In the genomic region with DNA sequence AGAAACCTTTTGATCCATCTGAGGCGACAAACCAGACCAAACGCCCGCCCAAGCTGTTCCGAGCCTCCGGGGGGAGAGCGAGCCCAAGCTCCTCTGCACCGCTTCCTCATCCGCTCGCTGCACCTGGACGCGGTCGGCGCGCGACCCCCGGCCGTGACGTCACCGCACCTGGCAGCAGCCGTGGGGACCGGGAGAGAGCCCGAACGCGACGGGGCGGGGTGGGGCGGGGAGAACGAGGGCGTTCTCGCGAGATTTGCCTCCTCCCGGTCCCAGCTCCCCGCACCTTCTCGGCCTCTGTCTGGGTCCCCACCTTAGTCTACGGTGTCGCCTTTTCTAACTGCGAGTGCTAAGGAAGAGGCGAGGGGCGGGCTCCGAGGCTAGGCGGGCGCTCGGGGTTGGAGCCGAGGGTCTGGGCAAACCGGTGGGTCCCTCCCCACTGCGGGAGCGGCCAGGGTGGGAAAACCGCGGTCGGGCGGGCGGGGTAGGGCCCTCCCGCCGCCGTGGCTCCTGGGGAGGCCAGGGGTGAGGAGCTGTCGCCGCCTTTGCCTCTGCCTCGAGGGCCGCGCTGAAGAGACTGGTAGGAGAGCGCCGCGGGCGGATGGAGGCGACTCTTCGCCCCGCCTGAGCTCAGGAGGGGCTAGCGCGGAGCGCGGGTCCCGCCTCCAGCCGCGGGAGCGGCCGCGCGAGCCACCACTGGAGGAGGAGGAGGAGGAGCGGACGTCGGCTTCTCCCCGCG, we compare ENCODE assay signal across 8 cellular contexts. TPM values are rescaled to one million over a fixed set of nuclear protein-coding genes. Genes with fewer than 3 reads are reported as not detected.
DNase-seq lines count a peak whose midpoint lies in the region; ATAC-seq and TF ChIP-seq lines count a peak whose summit lies in the region.

A gene with protein sequence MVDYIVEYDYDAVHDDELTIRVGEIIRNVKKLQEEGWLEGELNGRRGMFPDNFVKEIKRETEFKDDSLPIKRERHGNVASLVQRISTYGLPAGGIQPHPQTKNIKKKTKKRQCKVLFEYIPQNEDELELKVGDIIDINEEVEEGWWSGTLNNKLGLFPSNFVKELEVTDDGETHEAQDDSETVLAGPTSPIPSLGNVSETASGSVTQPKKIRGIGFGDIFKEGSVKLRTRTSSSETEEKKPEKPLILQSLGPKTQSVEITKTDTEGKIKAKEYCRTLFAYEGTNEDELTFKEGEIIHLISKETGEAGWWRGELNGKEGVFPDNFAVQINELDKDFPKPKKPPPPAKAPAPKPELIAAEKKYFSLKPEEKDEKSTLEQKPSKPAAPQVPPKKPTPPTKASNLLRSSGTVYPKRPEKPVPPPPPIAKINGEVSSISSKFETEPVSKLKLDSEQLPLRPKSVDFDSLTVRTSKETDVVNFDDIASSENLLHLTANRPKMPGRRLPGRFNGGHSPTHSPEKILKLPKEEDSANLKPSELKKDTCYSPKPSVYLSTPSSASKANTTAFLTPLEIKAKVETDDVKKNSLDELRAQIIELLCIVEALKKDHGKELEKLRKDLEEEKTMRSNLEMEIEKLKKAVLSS (plus strand): TSS at position 293 of the 736 bp plus-strand sequence. CDS start 456 bp downstream, outside the sequence.

- peak; percentile 17 for TF ChIP-seq CTCF in C4-2B (conservative IDR thresholded peaks at IDR 0.05)
- TF ChIP-seq CTCF in coronary artery (IDR thresholded peaks at IDR 0.05): no peak

- peak within 1 kb of the TSS; percentile 76 for H3K4me3 ChIP-seq in coronary artery

- CTCF ChIA-PET in activated CD4-positive, alpha-beta T cell treated with anti-CD3 and anti-CD28 coated beads, Interleukin-2, amount 10 ng/mL, durations not matched to agents 7 days and 5 days (lab: Charles Lee): interaction anchor here (0.7 to 2.2 kb wide), 5 partner anchors 10 to 77 kb away, joined by 3 to 9 read pairs (median 4); no protein-coding TSS in a partner anchor

- H3K27ac ChIP-seq in C4-2B (peak within 1 kb of the TSS; percentile 84), coronary artery (peak within 1 kb of the TSS; percentile 89 to 96)

- peak within 1 kb of the TSS; percentile 97 for H3K4me3 Mint-ChIP-seq in activated CD4-positive, alpha-beta T cell treated with anti-CD3 and anti-CD28 coated beads, Interleukin-2, amount 10 ng/mL, durations not matched to agents 7 days and 5 days

- H3K9me3 Mint-ChIP-seq in activated CD4-positive, alpha-beta T cell treated with anti-CD3 and anti-CD28 coated beads, Interleukin-2, amount 10 ng/mL, durations not matched to agents 7 days and 5 days: no peaks in the 10 kb centered on the region

- peak within 1 kb of the TSS; percentile 97 for H3K27ac Mint-ChIP-seq in activated CD4-positive, alpha-beta T cell treated with anti-CD3 and anti-CD28 coated beads, Interleukin-2, amount 10 ng/mL, durations not matched to agents 7 days and 5 days

- DNase-seq in NCI-H526 (lab: John Stamatoyannopoulos, UW) (peak; percentile 92 to 97), coronary artery (ENCODE audit: low spot score) (peak; percentile 91), left colon (peak; percentile 89 to 92)
- peak; percentile 89 for DNase-seq in activated CD4-positive, alpha-beta T cell treated with anti-CD3 and anti-CD28 coated beads, Interleukin-2, amount 10 ng/mL, durations not matched to agents 7 days and 5 days
- DNase-seq in stimulated activated CD4-positive, alpha-beta T cell treated with anti-CD3 and anti-CD28 coated beads, Interleukin-2, amount 100 ng/mL, for 24 hours: peak; percentile 83 to 85

- peaks cover 36% of the 10 kb centered on the region for H3K4me1 Mint-ChIP-seq in activated CD4-positive, alpha-beta T cell treated with anti-CD3 and anti-CD28 coated beads, Interleukin-2, amount 10 ng/mL, durations not matched to agents 7 days and 5 days

- peaks cover 2% of the 10 kb centered on the region for H3K36me3 Mint-ChIP-seq in activated CD4-positive, alpha-beta T cell treated with anti-CD3 and anti-CD28 coated beads, Interleukin-2, amount 10 ng/mL, durations not matched to agents 7 days and 5 days (ENCODE audit: low read depth)

- POLR2A ChIA-PET in activated CD4-positive, alpha-beta T cell treated with anti-CD3 and anti-CD28 coated beads, Interleukin-2, amount 10 ng/mL, durations not matched to agents 7 days and 5 days (lab: Charles Lee): interaction anchor here (0.6 to 2.1 kb wide), 4 partner anchors 50 to 145 kb away, joined by 3 to 9 read pairs (median 4); no protein-coding TSS in a partner anchor

- ATAC-seq in GM19328 (IDR thresholded peaks at IDR 0.05; ENCODE audit: unreplicated experiment) (peak; percentile 74), HG03469 (IDR thresholded peaks at IDR 0.05; ENCODE audit: unreplicated experiment) (peak; percentile 50), left colon (peak; percentile 83)

- intact Hi-C loops in left colon (cut with DNase I, micrococcal nuclease): no loop called here

- no peaks in the 10 kb centered on the region for H3K27me3 Mint-ChIP-seq in activated CD4-positive, alpha-beta T cell treated with anti-CD3 and anti-CD28 coated beads, Interleukin-2, amount 10 ng/mL, durations not matched to agents 7 days and 5 days

RNA-seq across cellular contexts. Expression of the gene that starts here (rescaled TPM):
- total RNA-seq in activated CD4-positive, alpha-beta T cell treated with anti-CD3 and anti-CD28 coated beads, Interleukin-2, amount 10 ng/mL, durations not matched to agents 7 days and 5 days: 10 to 100 TPM; 35.1 to 40.3 TPM
- 100 to 1,000 TPM; 103 to 111 TPM for total RNA-seq in left colon

Comparison
In these comparisons a context has a peak if more than half of its experiments do, and no peak if none do; other contexts are left out.
1. Peak in every context shown above with its lines: DNase-seq, ATAC-seq, H3K4me3 ChIP-seq and H3K27ac ChIP-seq.